In genomic region chr2:196277002-196277401, GRCh38 we compare ENCODE assay signal across 8 cellular contexts.
A peak's percentile ranks its signal among the peaks of the same experiment; 100 is the strongest.
DNase-seq lines count a peak whose midpoint lies in the region; ATAC-seq, FAIRE-seq and TF ChIP-seq lines count a peak whose summit lies in the region.

No MANE protein-coding gene starts in this region.

- peak in 3 of 5 donors; percentile 51 to 63 (median 52) for DNase-seq in CD8-positive, alpha-beta memory T cell
- no peak for DNase-seq in HCT116 (ENCODE audit: low read depth, low spot score)
- peak; percentile 72 for DNase-seq in fibroblast of the aortic adventitia (ENCODE audit: low read depth)
- DNase-seq in thoracic aorta (ENCODE audit: low spot score) = no peak
- DNase-seq in DMS153 (lab: John Stamatoyannopoulos, UW) = no peak
- DNase-seq in 8988T = no peak

- BruUV-seq in HCT116 (replicated peaks; lab: Mats Ljungman, UMichigan) = no TSS peak

- no peaks in the 10 kb centered on the region for H3K9me3 Mint-ChIP-seq in CD8-positive, alpha-beta memory T cell

- H4K20me1 ChIP-seq in HCT116 (ENCODE audit: insufficient read depth) = no peaks in the 10 kb centered on the region

- peak; percentile 81 for FAIRE-seq in TTC549 (lab: Jason Lieb, UNC)

- no peaks in the 10 kb centered on the region for H3K9me2 ChIP-seq in HCT116 (ENCODE audit: insufficient read depth)

- no peaks in the 10 kb centered on the region for H3K36me3 ChIP-seq in CD8-positive, alpha-beta memory T cell (ENCODE audit: insufficient read depth, low read length)
- H3K36me3 ChIP-seq in HCT116 (ENCODE audit: control insufficient read depth in 1 of 2, insufficient read depth in 2 of 2, low read length in 2 of 2) (no peaks in the 10 kb centered on the region), thoracic aorta (no peaks in the 10 kb centered on the region)

- H3K4me3 Mint-ChIP-seq in CD8-positive, alpha-beta memory T cell = peak overlapping the region in 5 of 7 donors; percentile 6 to 70 (median 36)

- POLR2A ChIA-PET in CD8-positive, alpha-beta memory T cell (lab: Charles Lee) = interaction anchor here (1.0 to 2.9 kb wide), 6 partner anchors 36 to 199 kb away, joined by 3 to 13 read pairs (median 6); partner anchors contain the start of gene STK17B
- POLR2A ChIA-PET in HCT116 (lab: Charles Lee) = interaction anchor here (0.8 kb wide), 1 partner anchor 99 kb away, joined by 3 read pairs; no protein-coding TSS in a partner anchor

- CTCF ChIA-PET in CD8-positive, alpha-beta memory T cell (lab: Charles Lee) = interaction anchor here (0.6 to 7.5 kb wide), 33 partner anchors 9 to 208 kb away, joined by 3 to 70 read pairs (median 6); partner anchors contain the start of genes DNAH7 and STK17B
- CTCF ChIA-PET in HCT116 (lab: Charles Lee) = interaction anchor here (0.8 to 1.7 kb wide), 7 partner anchors 16 to 199 kb away, joined by 3 to 10 read pairs (median 5); no protein-coding TSS in a partner anchor

- intact Hi-C loops in HCT116 (cut with micrococcal nuclease) = loop anchor here (1.0 to 10.0 kb wide), 3 partner anchors 106 to 372 kb away; partner anchors contain the start of gene STK17B

- no peak overlapping the region for H3K4me2 ChIP-seq in HCT116 (ENCODE audit: low read length)

- H3K27me3 ChIP-seq in CD8-positive, alpha-beta memory T cell (ENCODE audit: insufficient read depth, low read length, poor library complexity, severe bottlenecking) = no peaks in the 10 kb centered on the region
- no peaks in the 10 kb centered on the region for H3K27me3 ChIP-seq in HCT116 (ENCODE audit: insufficient read depth, low read length)
- H3K27me3 ChIP-seq in thoracic aorta (replicated peaks; ENCODE audit: insufficient read depth) = no peaks in the 10 kb centered on the region

- no peaks in the 10 kb centered on the region for H3K9me3 ChIP-seq in CD8-positive, alpha-beta memory T cell (ENCODE audit: low read length)
- H3K9me3 ChIP-seq in HCT116 (ENCODE audit: control insufficient read depth in 1 of 2, insufficient read depth in 1 of 2, low read depth in 1 of 2, low read length in 2 of 2) = no peaks in the 10 kb centered on the region
- H3K9me3 ChIP-seq in thoracic aorta = no peaks in the 10 kb centered on the region

- no peak overlapping the region for H3K9ac ChIP-seq in HCT116 (ENCODE audit: low read length)

- RAD21 ChIA-PET in HCT116 (lab: Charles Lee; ENCODE audit: low non-redundant PET in 1 of 2, low total read pairs in 2 of 2, uncharacterized antibody in 2 of 2, unreplicated experiment in 2 of 2) = interaction anchor here in 1 of 2 experiments (1.6 kb wide), 1 partner anchor 107 kb away, joined by 3 read pairs; no protein-coding TSS in a partner anchor

- no peak for TF ChIP-seq POLR2A in HCT116 (IDR thresholded peaks at IDR 0.05; ENCODE audit: borderline replicate concordance, extremely low read depth, insufficient read depth, insufficient read length)

- peak overlapping the region in 6 of 8 donors; percentile 11 to 84 (median 40) for H3K27ac Mint-ChIP-seq in CD8-positive, alpha-beta memory T cell

- H3K27me3 Mint-ChIP-seq in CD8-positive, alpha-beta memory T cell = peaks cover 3 to 5% of the 10 kb centered on the region in 2 donors

- TF ChIP-seq CTCF in HCT116 (IDR thresholded peaks at IDR 0.05 in 2 of 3, conservative IDR thresholded peaks at IDR 0.05 in 1 of 3; ENCODE audit: borderline replicate concordance in 1 of 3, insufficient read depth in 1 of 3, low read depth in 2 of 3, low read length in 2 of 3) = peak; percentile 65 to 74 (median 66); a peak in 5 of 6 replicates
- TF ChIP-seq CTCF in fibroblast of the aortic adventitia (IDR thresholded peaks at IDR 0.05; ENCODE audit: insufficient read depth, low read length) = peak; percentile 68
- peak; percentile 42 for TF ChIP-seq CTCF in thoracic aorta (IDR thresholded peaks at IDR 0.05)

- peaks cover 34 to 39% (median 37%) of the 10 kb centered on the region in 3 donors for H3K4me1 Mint-ChIP-seq in CD8-positive, alpha-beta memory T cell

- peak; percentile 81 for TF ChIP-seq RAD21 in HCT116 (IDR thresholded peaks at IDR 0.05; ENCODE audit: low read depth)

- no peaks in the 10 kb centered on the region for H3K79me2 ChIP-seq in HCT116 (ENCODE audit: insufficient read depth, low read length)

- ATAC-seq in HCT116 (peak; percentile 70), thoracic aorta (ENCODE audit: insufficient number of reproducible peaks, low FRiP score, low read depth) (no peak), GM18520 (IDR thresholded peaks at IDR 0.05; ENCODE audit: unreplicated experiment) (no peak)

- no peak overlapping the region for H3K27ac ChIP-seq in CD8-positive, alpha-beta memory T cell (ENCODE audit: low read depth, low read length)
- H3K27ac ChIP-seq in HCT116 (ENCODE audit: low read depth, low read length) = no peak overlapping the region
- H3K27ac ChIP-seq in thoracic aorta = no peak overlapping the region

- no peaks in the 10 kb centered on the region for H3K36me3 Mint-ChIP-seq in CD8-positive, alpha-beta memory T cell

- peaks cover 34% of the 10 kb centered on the region for H3K4me1 ChIP-seq in CD8-positive, alpha-beta memory T cell (ENCODE audit: insufficient read depth, low read length)
- H3K4me1 ChIP-seq in HCT116 (ENCODE audit: control insufficient read depth in 1 of 2, insufficient read depth in 2 of 2, low read length in 2 of 2) (no peaks in the 10 kb centered on the region), thoracic aorta (ENCODE audit: control insufficient read depth in 1 of 2, low read depth in 2 of 2) (peaks cover 28 to 29% of the 10 kb centered on the region in 2 donors)

- H2AFZ ChIP-seq in HCT116 (ENCODE audit: low read depth, low read length, poor library complexity, severe bottlenecking) = no peak overlapping the region

- H3K4me3 ChIP-seq in CD8-positive, alpha-beta memory T cell (ENCODE audit: low read length) = no peak overlapping the region
- H3K4me3 ChIP-seq in HCT116 (replicated peaks in 1 of 2; ENCODE audit: low read depth in 1 of 2, low read length in 2 of 2) = no peak overlapping the region
- H3K4me3 ChIP-seq in fibroblast of the aortic adventitia (ENCODE audit: low read depth, low read length) = peak overlapping the region; percentile 47
- H3K4me3 ChIP-seq in thoracic aorta = no peak overlapping the region

TF ChIP-seq in HCT116, 20 proteins besides CTCF, POLR2A, EP300 and RAD21:
- TF ChIP-seq SRF (IDR thresholded peaks at IDR 0.05; ENCODE audit: low read depth) (no peak), EZH2phosphoT487 (IDR thresholded peaks at IDR 0.05; ENCODE audit: borderline replicate concordance) (no peak), MAX (IDR thresholded peaks at IDR 0.05) (no peak), ATF3 (IDR thresholded peaks at IDR 0.05) (no peak), ELF1 (IDR thresholded peaks at IDR 0.05; ENCODE audit: borderline replicate concordance, low read depth) (no peak), EZH2 (IDR thresholded peaks at IDR 0.05) (no peak), JUND (IDR thresholded peaks at IDR 0.05) (no peak), CEBPB (IDR thresholded peaks at IDR 0.05; ENCODE audit: low read depth) (no peak), POLR2AphosphoS5 (IDR thresholded peaks at IDR 0.05; ENCODE audit: low read depth, low read length) (no peak), ZNF274 (IDR thresholded peaks at IDR 0.05; ENCODE audit: low read depth, low read length) (no peak), CBX3 (IDR thresholded peaks at IDR 0.05; ENCODE audit: low read depth) (no peak), SP1 (IDR thresholded peaks at IDR 0.05; ENCODE audit: low read depth) (no peak), YY1 (IDR thresholded peaks at IDR 0.05; ENCODE audit: extremely low read depth, insufficient replicate concordance, low read depth, low read length) (no peak), EGR1 (IDR thresholded peaks at IDR 0.05; ENCODE audit: low read depth) (no peak), ZFX (IDR thresholded peaks at IDR 0.05) (no peak), TCF7L2 (IDR thresholded peaks at IDR 0.05; ENCODE audit: borderline replicate concordance, extremely low read depth, insufficient read depth, insufficient read length) (no peak), SIN3A (IDR thresholded peaks at IDR 0.05; ENCODE audit: low read depth) (no peak), REST (IDR thresholded peaks at IDR 0.05; ENCODE audit: low read depth) (no peak)

Comparison
In these comparisons a context has a peak if more than half of its experiments do, and no peak if none do; other contexts are left out.
1. DNase-seq: peak in CD8-positive, alpha-beta memory T cell (3 of 5) and fibroblast of the aortic adventitia (single experiment); none in HCT116 (single experiment), thoracic aorta (single experiment), DMS153 (single experiment) and 8988T (single experiment).
2. Peak in every context shown above with its lines, with median percentiles within 50 percentile points of each other: CTCF ChIP-seq.